Comparison of ENCODE assay signal across 8 cellular contexts in the genomic region with DNA sequence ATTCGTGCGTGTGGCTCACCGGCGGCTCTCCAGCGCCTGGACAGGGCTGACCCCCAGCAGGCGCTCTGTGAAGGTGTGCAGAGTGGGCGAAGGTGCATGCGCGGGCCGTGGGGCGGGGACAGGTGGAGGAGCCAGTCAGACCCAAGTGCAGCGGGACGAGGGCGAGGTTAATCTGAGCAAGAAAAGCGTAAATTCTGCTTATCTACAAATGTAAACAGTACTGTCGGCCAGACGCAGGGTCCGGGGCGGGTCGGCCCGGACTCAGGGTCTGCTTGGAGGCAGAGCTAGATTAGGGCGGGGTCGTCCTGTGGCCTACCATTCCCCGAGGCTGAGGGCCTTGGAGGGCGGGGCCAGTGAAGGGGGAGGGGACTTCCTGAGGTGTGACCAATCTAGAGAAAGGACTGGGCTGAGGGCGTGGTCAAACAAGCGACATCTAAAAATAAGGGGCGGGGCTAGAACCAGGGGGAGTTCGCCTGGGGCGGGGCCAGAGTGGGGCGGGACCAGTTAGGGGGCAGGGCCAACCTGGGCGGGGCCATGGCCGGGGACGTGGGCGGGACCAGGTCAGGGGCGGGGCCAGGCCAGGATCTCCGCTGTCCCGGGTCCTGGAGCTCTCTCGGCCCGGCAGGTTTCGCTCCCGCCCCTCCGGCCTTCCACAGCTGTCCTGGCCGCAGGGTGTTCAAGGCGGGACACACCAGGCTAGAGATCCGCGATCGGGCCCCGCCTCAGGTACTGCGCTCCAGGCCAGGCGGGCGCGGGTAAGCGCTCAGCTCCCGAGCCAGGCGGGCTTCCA. TPM values are rescaled to one million over a fixed set of nuclear protein-coding genes. Genes with fewer than 3 reads are reported as not detected.
DNase-seq lines count a peak whose midpoint lies in the region; ATAC-seq and TF ChIP-seq lines count a peak whose summit lies in the region.

Gene SEC14L5 (plus strand): TSS at position 611 of the 790 bp plus-strand sequence. CDS start 994 bp downstream, outside the sequence.

- H3K27me3 Mint-ChIP-seq in CD14-positive monocyte (ENCODE audit: low read depth in 3 of 3), result peaks cover 20 to 69% (median 27%) of the 10 kb centered on the region in 3 donors

- H3K9me3 Mint-ChIP-seq in CD14-positive monocyte, result peaks cover 0 to 8% (median 2%) of the 10 kb centered on the region in 7 donors

- peak within 1 kb of the TSS in 6 of 7 donors; percentile 20 to 82 (median 62) for H3K27ac Mint-ChIP-seq in CD14-positive monocyte

- H3K4me3 ChIP-seq in epithelial cell of proximal tubule (ENCODE audit: low read depth, low read length) (peak within 1 kb of the TSS; percentile 74), mononuclear cell (ENCODE audit: low read length) (peak within 1 kb of the TSS; percentile 30)

- no peaks in the 10 kb centered on the region for H3K9me3 ChIP-seq in mononuclear cell (ENCODE audit: low read depth, low read length)

- no peaks in the 10 kb centered on the region for H3K36me3 Mint-ChIP-seq in CD14-positive monocyte

- H3K4me1 Mint-ChIP-seq in CD14-positive monocyte, result peaks cover 17% of the 10 kb centered on the region

- peaks cover 14% of the 10 kb centered on the region for H3K4me1 ChIP-seq in mononuclear cell (ENCODE audit: insufficient read depth, low read length)

- no peak for TF ChIP-seq CTCF in CD14-positive monocyte (IDR thresholded peaks at IDR 0.05)
- no peak for TF ChIP-seq CTCF in epithelial cell of proximal tubule (conservative IDR thresholded peaks at IDR 0.05; ENCODE audit: low read depth, low read length)

- DNase-seq in CD14-positive monocyte (ENCODE audit: low spot score), result peak; percentile 95
- peak; percentile 94 for DNase-seq in HuH-7 (ENCODE audit: low spot score)
- DNase-seq in OCI-M2 (lab: John Stamatoyannopoulos, UW; ENCODE audit: unreplicated experiment), result peak; percentile 76
- peak; percentile 94 for DNase-seq in activated T-cell treated with anti-CD3 and anti-CD28 coated beads, Interleukin-2, amount 50 U/mL, for 1 hour
- DNase-seq in epithelial cell of proximal tubule (ENCODE audit: low read depth), result peak; percentile 79
- peak; percentile 80 to 84 for DNase-seq in stimulated activated CD8-positive, alpha-beta memory T cell treated with anti-CD3 and anti-CD28 coated beads, Interleukin-15, amount 100 ng/mL, for 48 hours (ENCODE audit: low read depth in 2 of 2)

- peak; percentile 61 for ATAC-seq in GM21367 (IDR thresholded peaks at IDR 0.05; ENCODE audit: unreplicated experiment)

- intact Hi-C loops in CD14-positive monocyte (cut with micrococcal nuclease), result loop anchor here (5.0 to 10.0 kb wide), 2 partner anchors 113 to 139 kb away; partner anchors contain the start of genes EEF2KMT (in 1 of the 2), GLYR1 (in 1 of the 2) and UBN1 (in 1 of the 2)

- no peaks in the 10 kb centered on the region for H3K27me3 ChIP-seq in mononuclear cell (ENCODE audit: insufficient read depth, low read length)

- peak within 1 kb of the TSS; percentile 79 to 91 for H3K4me3 Mint-ChIP-seq in CD14-positive monocyte

RNA-seq across cellular contexts. Expression of gene SEC14L5, which starts in this region (rescaled TPM):
- polyA plus RNA-seq in CD14-positive monocyte, result under 1 TPM in 1 of 2 donors, not detected in 1; 0.03 TPM
- total RNA-seq in epithelial cell of proximal tubule, result under 0.01 TPM in 1 of 2 replicates, not detected in the other
- 1.6 TPM for total RNA-seq in mononuclear cell

Comparison
In these comparisons a context has a peak if more than half of its experiments do, and no peak if none do; other contexts are left out.
1. Peak in every context shown above with its lines: DNase-seq, ATAC-seq and H3K4me3 ChIP-seq.
2. Peak in DNase-seq in CD14-positive monocyte; RNA of the gene not detected or under 1 TPM.
3. Peak in DNase-seq and H3K4me3 ChIP-seq in epithelial cell of proximal tubule; RNA of the gene not detected or under 1 TPM.